In the genomic region with DNA sequence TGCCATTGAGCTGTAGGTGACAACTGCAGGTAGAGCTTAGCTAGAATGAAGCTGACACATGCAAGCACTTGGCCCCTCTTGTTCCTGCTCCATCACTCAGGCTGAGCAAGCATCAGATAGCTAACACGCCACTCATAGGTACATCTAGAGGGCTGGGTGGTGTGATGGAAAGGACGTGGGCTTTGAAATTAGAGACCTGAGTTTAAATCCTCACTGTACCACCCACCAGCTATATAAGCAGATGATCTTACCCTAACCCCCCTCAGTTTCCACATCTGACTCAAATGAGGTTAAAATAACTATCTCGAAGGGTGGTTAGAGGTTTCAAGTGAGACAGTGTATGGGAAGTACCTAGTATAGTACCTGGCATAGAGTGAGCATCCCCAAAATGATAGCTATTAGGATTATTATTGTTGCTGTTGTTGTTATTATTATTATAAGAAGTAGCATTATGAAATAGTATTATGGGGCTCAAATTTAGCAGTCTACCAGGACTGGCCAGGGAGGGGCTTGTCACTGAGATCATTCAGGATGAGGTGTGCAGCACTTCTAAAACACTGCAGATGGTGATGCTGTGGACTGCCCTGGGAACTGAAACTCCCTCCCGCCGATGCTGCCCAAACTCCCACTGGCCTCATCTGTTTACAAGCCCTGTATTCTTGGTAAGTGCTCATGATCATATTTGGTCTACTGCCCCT, we compare ENCODE assay signal across 11 cellular contexts. TPM values are rescaled to one million over a fixed set of nuclear protein-coding genes. Genes with fewer than 3 reads are reported as not detected.
A peak's percentile ranks its signal among the peaks of the same experiment; 100 is the strongest.
DNase-seq lines count a peak whose midpoint lies in the region; ATAC-seq and TF ChIP-seq lines count a peak whose summit lies in the region.
"Had no signal": no experiment of that assay in that cellular context is flagged by ENCODE, and none has a peak within 500 bp of the region (broad histone marks: within the 10 kb centered on the region; RNA-seq: fewer than 3 reads in every experiment).

No MANE protein-coding gene starts in this region.

- H3K9me3 ChIP-seq in MG63: no peaks in the 10 kb centered on the region
- no peaks in the 10 kb centered on the region for H3K9me3 ChIP-seq in breast epithelium

- no peaks in the 10 kb centered on the region for H3K4me1 ChIP-seq in breast epithelium

- H3K9me3 Mint-ChIP-seq in T-helper 2 cell treated with Interferon-gamma antibody and Interleukin-4, amounts not matched to agents 5 μg/mL and 100 μg/mL, for 36 hours: no peaks in the 10 kb centered on the region

- H3K4me1 Mint-ChIP-seq in T-helper 2 cell treated with Interferon-gamma antibody and Interleukin-4, amounts not matched to agents 5 μg/mL and 100 μg/mL, for 36 hours (ENCODE audit: low read depth): no peaks in the 10 kb centered on the region

- intact Hi-C loops in breast epithelium (cut with DNase I; ENCODE audit: low total_unique reads) (no loop called here), posterior vena cava (cut with DNase I) (no loop called here)

- H3K4me3 ChIP-seq in MG63 (no peak overlapping the region), breast epithelium (no peak overlapping the region)
- H3K4me3 ChIP-seq: lung had no signal

- no peaks in the 10 kb centered on the region for H3K27me3 Mint-ChIP-seq in T-helper 2 cell treated with Interferon-gamma antibody and Interleukin-4, amounts not matched to agents 5 μg/mL and 100 μg/mL, for 36 hours (ENCODE audit: low read depth)
- H3K27me3 Mint-ChIP-seq: progenitor cell of endocrine pancreas had no signal

- no peak overlapping the region for H3K27ac Mint-ChIP-seq in T-helper 2 cell treated with Interferon-gamma antibody and Interleukin-4, amounts not matched to agents 5 μg/mL and 100 μg/mL, for 36 hours
- H3K27ac Mint-ChIP-seq: progenitor cell of endocrine pancreas had no signal

- peak; percentile 25 for DNase-seq in T-helper 2 cell treated with Interferon-gamma antibody and Interleukin-4, amounts not matched to agents 5 μg/mL and 100 μg/mL, for 36 hours (ENCODE audit: low spot score)
- DNase-seq in cerebellum (ENCODE audit: low spot score): no peak
- no peak for DNase-seq in MG63
- no peak for DNase-seq in breast epithelium (ENCODE audit: low spot score in 2 of 2)
- DNase-seq in posterior vena cava (ENCODE audit: low spot score): no peak

- no peak overlapping the region for H3K27ac ChIP-seq in breast epithelium

- H3K36me3 Mint-ChIP-seq in T-helper 2 cell treated with Interferon-gamma antibody and Interleukin-4, amounts not matched to agents 5 μg/mL and 100 μg/mL, for 36 hours (ENCODE audit: low read depth): no peaks in the 10 kb centered on the region

- ATAC-seq in GM18858 (IDR thresholded peaks at IDR 0.05; ENCODE audit: unreplicated experiment) (peak; percentile 66), GM19467 (IDR thresholded peaks at IDR 0.05; ENCODE audit: unreplicated experiment) (peak; percentile 59), HG02970 (IDR thresholded peaks at IDR 0.05; ENCODE audit: low FRiP score, unreplicated experiment) (peak; percentile 53)

- TF ChIP-seq POLR2A in breast epithelium (IDR thresholded peaks at IDR 0.05): no peak

- no peak overlapping the region for H3K4me3 Mint-ChIP-seq in T-helper 2 cell treated with Interferon-gamma antibody and Interleukin-4, amounts not matched to agents 5 μg/mL and 100 μg/mL, for 36 hours

- H3K36me3 ChIP-seq in MG63 (no peaks in the 10 kb centered on the region), breast epithelium (no peaks in the 10 kb centered on the region)

- no peak for TF ChIP-seq CTCF in breast epithelium (IDR thresholded peaks at IDR 0.05)

- H3K27me3 ChIP-seq in MG63 (no peaks in the 10 kb centered on the region), breast epithelium (no peaks in the 10 kb centered on the region)

RNA-seq across cellular contexts. Expression of a gene that starts 59.0 kb away (rescaled TPM):
- total RNA-seq in cerebellum (not detected), breast epithelium (1 to 10 TPM in 1 of 3 donors, under 1 TPM in 2; 0.73 to 1.3 (median 0.98) TPM), posterior vena cava (under 1 TPM in 1 of 2 donors, not detected in 1; 0.28 TPM)
- 0.56 TPM in 1 of 2 replicates, not detected in the other for total RNA-seq in MG63 (2014; rRNA removed; shearing (Covaris generic); ENCODE audit: low replicate concordance)
- total RNA-seq: M059J, progenitor cell of endocrine pancreas had no signal
